Comparison of ENCODE assay signal across 8 cellular contexts in genomic region chr18:62131305-62131909, GRCh38. TPM values are rescaled to one million over a fixed set of nuclear protein-coding genes. Genes with fewer than 3 reads are reported as not detected.
DNase-seq lines count a peak whose midpoint lies in the region; ATAC-seq and TF ChIP-seq lines count a peak whose summit lies in the region.

No MANE protein-coding gene starts in this region.

- H3K27me3 ChIP-seq in OCI-LY1 (ENCODE audit: insufficient read depth, low read length) (no peaks in the 10 kb centered on the region), fibroblast of lung (ENCODE audit: control insufficient read depth, insufficient read depth, low read length) (no peaks in the 10 kb centered on the region), thyroid gland (no peaks in the 10 kb centered on the region)

- no peak overlapping the region for H2AFZ ChIP-seq in OCI-LY1 (ENCODE audit: low read length)
- no peak overlapping the region for H2AFZ ChIP-seq in fibroblast of lung (ENCODE audit: low read length)

- TF ChIP-seq CTCF in C4-2B (conservative IDR thresholded peaks at IDR 0.05) (peak; percentile 91), OCI-LY1 (IDR thresholded peaks at IDR 0.05; ENCODE audit: low read length) (peak; percentile 94), fibroblast of lung (conservative IDR thresholded peaks at IDR 0.05 in 1 of 2, IDR thresholded peaks at IDR 0.05 in 1 of 2; ENCODE audit: low read depth in 1 of 2, low read length in 2 of 2) (peak; percentile 94 to 99), thyroid gland (IDR thresholded peaks at IDR 0.05) (peak; percentile 72 to 96 (median 79))

- H3K9ac ChIP-seq in OCI-LY1 (ENCODE audit: low read length): no peak overlapping the region
- H3K9ac ChIP-seq in fibroblast of lung (ENCODE audit: insufficient read depth, low read length): no peak overlapping the region

- no peaks in the 10 kb centered on the region for H3K9me3 ChIP-seq in OCI-LY1 (ENCODE audit: low read length)
- no peaks in the 10 kb centered on the region for H3K9me3 ChIP-seq in fibroblast of lung (ENCODE audit: control insufficient read depth, insufficient read depth, low read depth, low read length)
- no peaks in the 10 kb centered on the region for H3K9me3 ChIP-seq in thyroid gland

- H3K4me3 ChIP-seq in OCI-LY1 (ENCODE audit: low read depth, low read length, poor library complexity, severe bottlenecking) (no peak overlapping the region), fibroblast of lung (replicated peaks in 1 of 4; ENCODE audit: control extremely low read depth in 1 of 4, insufficient read depth in 1 of 4, low read depth in 3 of 4, low read length in 4 of 4) (no peak overlapping the region), thyroid gland (replicated peaks in 1 of 3) (no peak overlapping the region)

- peak; percentile 57 for ATAC-seq in GM19025 (IDR thresholded peaks at IDR 0.05; ENCODE audit: low read depth, unreplicated experiment)
- ATAC-seq in HG03521 (IDR thresholded peaks at IDR 0.05; ENCODE audit: unreplicated experiment): peak; percentile 76

- H3K36me3 ChIP-seq in OCI-LY1 (ENCODE audit: insufficient read depth, low read length) (no peaks in the 10 kb centered on the region), fibroblast of lung (ENCODE audit: control insufficient read depth, insufficient read depth, low read length) (no peaks in the 10 kb centered on the region), thyroid gland (no peaks in the 10 kb centered on the region)

- H3K27ac ChIP-seq in C4-2B: no peak overlapping the region
- H3K27ac ChIP-seq in OCI-LY1 (ENCODE audit: low read depth, low read length, poor library complexity, severe bottlenecking): no peak overlapping the region
- no peak overlapping the region for H3K27ac ChIP-seq in fibroblast of lung (ENCODE audit: insufficient read depth, low read length)
- no peak overlapping the region for H3K27ac ChIP-seq in thyroid gland

- H3K4me2 ChIP-seq in OCI-LY1 (ENCODE audit: low read length): no peak overlapping the region
- no peak overlapping the region for H3K4me2 ChIP-seq in fibroblast of lung (ENCODE audit: extremely low read depth, insufficient read depth, low read length)

- H3K4me1 ChIP-seq in OCI-LY1 (ENCODE audit: insufficient read depth, low read length, severe bottlenecking) (no peaks in the 10 kb centered on the region), fibroblast of lung (ENCODE audit: control insufficient read depth, extremely low read depth, insufficient read depth, low read length) (peaks cover 7% of the 10 kb centered on the region), thyroid gland (no peaks in the 10 kb centered on the region)

- H4K20me1 ChIP-seq in OCI-LY1 (ENCODE audit: insufficient read depth, low read length) (no peaks in the 10 kb centered on the region), fibroblast of lung (ENCODE audit: control insufficient read depth, extremely low read depth, insufficient read depth, low read length) (no peaks in the 10 kb centered on the region)

- no peaks in the 10 kb centered on the region for H3K9me2 ChIP-seq in OCI-LY1 (ENCODE audit: low read depth, low read length)

- WGBS in thyroid gland, 2 donors: 56 to 72% methylated on average over 2 of the region's 2 CpGs

- H3F3A ChIP-seq in OCI-LY1 (ENCODE audit: insufficient read depth, low read length): no peaks in the 10 kb centered on the region

- peak; percentile 55 for DNase-seq in activated T-cell treated with anti-CD3 and anti-CD28 coated beads for 4 hours
- DNase-seq in fibroblast of lung (ENCODE audit: low read depth in 2 of 2): peak; percentile 45 to 77
- peak in 34 of 56 donors; percentile 0 to 63 (median 10) for DNase-seq in nucleus accumbens (lab: John Stamatoyannopoulos, UW)
- peak; percentile 39 to 62 for DNase-seq in thyroid gland

- intact Hi-C loops in thyroid gland (cut with DNase I): no loop called here

- no peak for TF ChIP-seq POLR2A in thyroid gland (IDR thresholded peaks at IDR 0.05)

- no peaks in the 10 kb centered on the region for H3K79me2 ChIP-seq in OCI-LY1 (ENCODE audit: insufficient read depth, low read length)
- H3K79me2 ChIP-seq in fibroblast of lung (ENCODE audit: control insufficient read depth, insufficient read depth, low read length): no peaks in the 10 kb centered on the region

RNA-seq across cellular contexts. Expression of gene PIGN, which starts 55.4 kb away (rescaled TPM):
- total RNA-seq in fibroblast of lung: 31.7 and 35.2 TPM in 2 replicates
- polyA plus RNA-seq in fibroblast of lung: 25.1 and 39.8 TPM in 2 replicates
- polyA plus RNA-seq in fibroblast of lung (2012): 10.4 and 14.2 TPM in 2 replicates
- polyA minus RNA-seq in fibroblast of lung (ENCODE audit: low replicate concordance): 3.6 and 15.1 TPM in 2 replicates
- total RNA-seq in thyroid gland: 10 to 100 TPM; 34.2 to 84.9 (median 40.7) TPM

RNA-seq across cellular contexts. Expression of gene RELCH, which starts 55.6 kb away (rescaled TPM):
- total RNA-seq in fibroblast of lung (22.1 and 34.5 TPM in 2 replicates), thyroid gland (100 to 1,000 TPM in 1 of 4 donors, 10 to 100 TPM in 3; 48.2 to 101 (median 56.9) TPM)
- 12.2 and 13.1 TPM in 2 replicates for polyA plus RNA-seq in fibroblast of lung
- 16.3 and 16.4 TPM in 2 replicates for polyA plus RNA-seq in fibroblast of lung (2012)
- polyA minus RNA-seq in fibroblast of lung (ENCODE audit: low replicate concordance): 11.0 and 41.3 TPM in 2 replicates

Comparison
In these comparisons a context has a peak if more than half of its experiments do, and no peak if none do; other contexts are left out.
1. DNase-seq: peak in every context shown above with its lines; median percentile 61 in fibroblast of lung; 55 in activated T-cell treated with anti-CD3 and anti-CD28 coated beads for 4 hours; 50 in thyroid gland; 10 in nucleus accumbens.